ENCODE assay signal across 9 cellular contexts in the genomic region with DNA sequence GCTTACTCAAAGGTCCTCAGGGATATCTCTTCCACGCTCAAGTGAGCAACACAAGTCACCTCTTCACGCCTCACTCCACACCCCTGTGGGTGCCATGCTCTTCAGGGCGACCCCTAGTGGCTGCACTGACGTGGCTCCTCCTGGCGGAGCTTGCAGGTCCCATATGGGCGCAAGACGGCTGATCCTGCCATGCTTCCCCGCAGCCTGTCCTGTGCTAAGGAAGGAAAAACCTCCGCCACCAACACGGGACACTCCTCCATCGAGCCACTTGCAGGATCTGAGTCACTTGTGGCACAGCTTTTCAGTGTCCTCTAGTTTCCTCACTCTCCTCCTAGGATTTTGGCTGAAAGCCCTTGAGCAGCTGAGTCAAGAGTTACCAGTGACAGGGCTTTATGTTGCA.
DNase-seq lines count a peak whose midpoint lies in the region; ATAC-seq and TF ChIP-seq lines count a peak whose summit lies in the region.
"Had no signal": no experiment of that assay in that cellular context is flagged by ENCODE, and none has a peak within 500 bp of the region (broad histone marks: within the 10 kb centered on the region; RNA-seq: fewer than 3 reads in every experiment).

No MANE protein-coding gene starts in this region.

- no peak overlapping the region for H3K9ac ChIP-seq in SU-DHL-6 (ENCODE audit: low read length)

- ATAC-seq in stimulated activated naive CD8-positive, alpha-beta T cell treated with anti-CD3 and anti-CD28 coated beads, Interleukin-15, amount 100 ng/mL, for 72 hours: peak; percentile 44
- no peak for ATAC-seq in gastroesophageal sphincter
- ATAC-seq: activated naive CD4-positive, alpha-beta T cell treated with anti-CD3 and anti-CD28 coated beads, Interleukin-2, amount 50 U/mL, for 72 hours had no signal

- no peaks in the 10 kb centered on the region for H3K27me3 Mint-ChIP-seq in MCF 10A (ENCODE audit: insufficient read depth, unreplicated experiment)
- no peaks in the 10 kb centered on the region for H3K27me3 Mint-ChIP-seq in stimulated activated naive CD8-positive, alpha-beta T cell treated with anti-CD3 and anti-CD28 coated beads, Interleukin-15, amount 100 ng/mL, for 72 hours

- no peak overlapping the region for H3K27ac Mint-ChIP-seq in MCF 10A (ENCODE audit: low read depth, unreplicated experiment)
- peak overlapping the region in 1 of 2 donors; percentile 29 for H3K27ac Mint-ChIP-seq in stimulated activated naive CD8-positive, alpha-beta T cell treated with anti-CD3 and anti-CD28 coated beads, Interleukin-15, amount 100 ng/mL, for 72 hours
- H3K27ac Mint-ChIP-seq: activated naive CD4-positive, alpha-beta T cell treated with anti-CD3 and anti-CD28 coated beads, Interleukin-2, amount 50 U/mL, for 72 hours had no signal

- DNase-seq in MCF 10A (ENCODE audit: unreplicated experiment) (peak; percentile 18), breast epithelium (ENCODE audit: low spot score in 2 of 2) (no peak), iPS DF 4.7 (ENCODE audit: extremely low read depth, low spot score) (peak; percentile 60), amniotic stem cell (lab: John Stamatoyannopoulos, UW) (no peak), AG08396 (ENCODE audit: low spot score) (no peak)
- peak; percentile 11 to 20 for DNase-seq in stimulated activated naive CD8-positive, alpha-beta T cell treated with anti-CD3 and anti-CD28 coated beads, Interleukin-15, amount 100 ng/mL, for 72 hours

- no peaks in the 10 kb centered on the region for H3K4me1 Mint-ChIP-seq in MCF 10A (ENCODE audit: insufficient read depth, unreplicated experiment)
- peaks cover 6% of the 10 kb centered on the region for H3K4me1 Mint-ChIP-seq in stimulated activated naive CD8-positive, alpha-beta T cell treated with anti-CD3 and anti-CD28 coated beads, Interleukin-15, amount 100 ng/mL, for 72 hours

- H3K4me1 ChIP-seq in breast epithelium (no peaks in the 10 kb centered on the region), gastroesophageal sphincter (peaks cover 0 to 9% (median 0%) of the 10 kb centered on the region in 3 donors)

- H4K20me1 ChIP-seq in SU-DHL-6 (ENCODE audit: low read depth, low read length): no peaks in the 10 kb centered on the region

- no peaks in the 10 kb centered on the region for H3K9me3 Mint-ChIP-seq in MCF 10A (ENCODE audit: unreplicated experiment)
- no peaks in the 10 kb centered on the region for H3K9me3 Mint-ChIP-seq in stimulated activated naive CD8-positive, alpha-beta T cell treated with anti-CD3 and anti-CD28 coated beads, Interleukin-15, amount 100 ng/mL, for 72 hours
- H3K9me3 Mint-ChIP-seq: activated naive CD4-positive, alpha-beta T cell treated with anti-CD3 and anti-CD28 coated beads, Interleukin-2, amount 50 U/mL, for 72 hours had no signal

- H3K36me3 Mint-ChIP-seq in MCF 10A (ENCODE audit: insufficient read depth, unreplicated experiment): no peaks in the 10 kb centered on the region

- H3F3A ChIP-seq in SU-DHL-6 (ENCODE audit: insufficient read depth): no peaks in the 10 kb centered on the region

- 72% methylated on average over 5 of the region's 11 CpGs; no CpG with 5 or more reads in 1 of the 2 donors for WGBS in gastroesophageal sphincter (ENCODE audit: low coverage in 1 of 2), 2 donors

- no peak overlapping the region for H3K4me3 Mint-ChIP-seq in MCF 10A (ENCODE audit: unreplicated experiment)
- H3K4me3 Mint-ChIP-seq in stimulated activated naive CD8-positive, alpha-beta T cell treated with anti-CD3 and anti-CD28 coated beads, Interleukin-15, amount 100 ng/mL, for 72 hours: no peak overlapping the region

- H3K27ac ChIP-seq in breast epithelium: no peak overlapping the region
- H3K27ac ChIP-seq in SU-DHL-6 (ENCODE audit: low read depth, low read length): no peak overlapping the region
- no peak overlapping the region for H3K27ac ChIP-seq in gastroesophageal sphincter

- no peaks in the 10 kb centered on the region for H3K79me2 ChIP-seq in SU-DHL-6 (ENCODE audit: insufficient read depth, low read length)

- peak; percentile 24 for TF ChIP-seq CTCF in MCF 10A (IDR thresholded peaks at IDR 0.05; ENCODE audit: unreplicated experiment)
- no peak for TF ChIP-seq CTCF in breast epithelium (IDR thresholded peaks at IDR 0.05)
- TF ChIP-seq CTCF in SU-DHL-6 (IDR thresholded peaks at IDR 0.05; ENCODE audit: insufficient read depth, low read length, poor library complexity, severe bottlenecking): peak; percentile 91
- no peak for TF ChIP-seq CTCF in gastroesophageal sphincter (IDR thresholded peaks at IDR 0.05)

- CTCF ChIA-PET in MCF 10A (lab: Yijun Ruan, JAX): interaction anchor here (0.6 to 12.2 kb wide), 6 partner anchors 45 to 722 kb away, joined by 3 to 340 read pairs (median 4); a partner anchor contains a TSS

- H2AFZ ChIP-seq in SU-DHL-6 (ENCODE audit: low read depth, low read length, severe bottlenecking): no peak overlapping the region

- no peak for TF ChIP-seq EP300 in gastroesophageal sphincter (IDR thresholded peaks at IDR 0.05)

- POLR2A ChIA-PET in MCF 10A (lab: Yijun Ruan, JAX): interaction anchor here (1.2 kb wide), 1 partner anchor 13 kb away, joined by 4 read pairs; no protein-coding TSS in a partner anchor

- H3K9me2 ChIP-seq in SU-DHL-6 (replicated peaks; ENCODE audit: insufficient read depth, low read length): no peaks in the 10 kb centered on the region

- H3K36me3 ChIP-seq in breast epithelium (no peaks in the 10 kb centered on the region), SU-DHL-6 (ENCODE audit: low read length) (no peaks in the 10 kb centered on the region), gastroesophageal sphincter (no peaks in the 10 kb centered on the region)

- intact Hi-C loops in MCF 10A (cut with micrococcal nuclease): loop anchor here (5.0 kb wide), 1 partner anchor 387 kb away; no protein-coding TSS in a partner anchor
- intact Hi-C loops in breast epithelium (cut with DNase I; ENCODE audit: low total_unique reads): no loop called here

- H3K9me3 ChIP-seq in breast epithelium (no peaks in the 10 kb centered on the region), SU-DHL-6 (ENCODE audit: insufficient read depth, low read length) (no peaks in the 10 kb centered on the region), gastroesophageal sphincter (no peaks in the 10 kb centered on the region)

- no peak overlapping the region for H3K4me3 ChIP-seq in breast epithelium
- no peak overlapping the region for H3K4me3 ChIP-seq in SU-DHL-6 (ENCODE audit: insufficient read depth, low read length, poor library complexity, severe bottlenecking)
- no peak overlapping the region for H3K4me3 ChIP-seq in gastroesophageal sphincter

- no TSS peak for BruUV-seq in MCF 10A (replicated peaks; lab: Mats Ljungman, UMichigan)

- no peak overlapping the region for H3K4me2 ChIP-seq in SU-DHL-6 (ENCODE audit: low read depth, low read length, poor library complexity, severe bottlenecking)

- H3K27me3 ChIP-seq in breast epithelium: no peaks in the 10 kb centered on the region
- no peaks in the 10 kb centered on the region for H3K27me3 ChIP-seq in SU-DHL-6 (ENCODE audit: low read length)
- H3K27me3 ChIP-seq in gastroesophageal sphincter: no peaks in the 10 kb centered on the region

- no peak for TF ChIP-seq POLR2A in breast epithelium (IDR thresholded peaks at IDR 0.05)
- no peak for TF ChIP-seq POLR2A in gastroesophageal sphincter (IDR thresholded peaks at IDR 0.05)

Comparison
In these comparisons a context has a peak if more than half of its experiments do, and no peak if none do; other contexts are left out.
1. DNase-seq: peak in MCF 10A (single experiment), iPS DF 4.7 (single experiment) and stimulated activated naive CD8-positive, alpha-beta T cell treated with anti-CD3 and anti-CD28 coated beads, Interleukin-15, amount 100 ng/mL, for 72 hours (2 of 2); none in breast epithelium (0 of 2), amniotic stem cell (single experiment) and AG08396 (single experiment).
2. CTCF ChIP-seq: peak in MCF 10A (single experiment) and SU-DHL-6 (single experiment); none in breast epithelium (0 of 3) and gastroesophageal sphincter (0 of 4).